In genomic region chr2:228731517-228731916, GRCh38 we compare ENCODE assay signal across 1 cellular context.
TF ChIP-seq lines count a peak whose summit lies in the region.

No MANE protein-coding gene starts in this region.

TF ChIP-seq in WTC11, 78 proteins besides CTCF, POLR2A, EP300 and RAD21 (continued from another document):
- TF ChIP-seq FOXP4 (CRISPR knock-in tag; IDR thresholded peaks at IDR 0.05) (no peak), JUN (CRISPR knock-in tag; IDR thresholded peaks at IDR 0.05) (no peak)
TF ChIP-seq in WTC11: peak in this region for 0.
